In genomic region chr10:114694735-114695134, GRCh38 we compare ENCODE assay signal across 9 cellular contexts. TPM values are rescaled to one million over a fixed set of nuclear protein-coding genes. Genes with fewer than 3 reads are reported as not detected.
A peak's percentile ranks its signal among the peaks of the same experiment; 100 is the strongest.
DNase-seq lines count a peak whose midpoint lies in the region; ATAC-seq and TF ChIP-seq lines count a peak whose summit lies in the region.
"Had no signal": no experiment of that assay in that cellular context is flagged by ENCODE, and none has a peak within 500 bp of the region (broad histone marks: within the 10 kb centered on the region; RNA-seq: fewer than 3 reads in every experiment).

No MANE protein-coding gene starts in this region.

- in situ Hi-C loops in mammary epithelial cell (cut with MboI; ENCODE audit: low sequenced_read_pairs in 2 of 2) = loop anchor here (5.0 to 10.0 kb wide), 3 partner anchors 120 to 147 kb away; no protein-coding TSS in a partner anchor

- no peaks in the 10 kb centered on the region for H3K9me2 ChIP-seq in OCI-LY1 (ENCODE audit: low read depth, low read length)

- TF ChIP-seq CTCF in heart right ventricle (IDR thresholded peaks at IDR 0.05) = peak in 7 of 9 donors; percentile 32 to 58 (median 48)
- peak; percentile 74 for TF ChIP-seq CTCF in OCI-LY1 (IDR thresholded peaks at IDR 0.05; ENCODE audit: low read length)
- peak; percentile 52 to 66 for TF ChIP-seq CTCF in mammary epithelial cell (conservative IDR thresholded peaks at IDR 0.05 in 1 of 2, IDR thresholded peaks at IDR 0.05 in 1 of 2; ENCODE audit: extremely low read depth in 1 of 2, insufficient read depth in 1 of 2, low read depth in 1 of 2, low read length in 2 of 2)
- TF ChIP-seq CTCF in osteocyte (IDR thresholded peaks at IDR 0.05) = peak; percentile 64

- 66 to 69% methylated on average over 8 of the region's 8 CpGs for WGBS in heart right ventricle, 2 donors
- WGBS in mammary epithelial cell (ENCODE audit: low coverage, missing lambda C conversion rate) = 84% methylated on average over 8 of the region's 8 CpGs

- H3K36me3 Mint-ChIP-seq in osteocyte (ENCODE audit: unreplicated experiment) = peaks cover 2% of the 10 kb centered on the region
- H3K36me3 Mint-ChIP-seq: activated naive CD4-positive, alpha-beta T cell treated with anti-CD3 and anti-CD28 coated beads, Interleukin-2, amount 50 U/mL, for 24 hours had no signal

- CTCF ChIA-PET in mammary epithelial cell (lab: Charles Lee; ENCODE audit: low non-redundant PET) = no interaction called here

- DNase-seq in heart right ventricle (no peak), left cardiac atrium (no peak), mammary epithelial cell (no peak), osteocyte (ENCODE audit: extremely low spot score, unreplicated experiment) (no peak), NCI-H1417 treated with DMSO at 0.1 percent for 48 hours (lab: John Stamatoyannopoulos, UW) (no peak), C1 segment of cervical spinal cord (lab: John Stamatoyannopoulos, UW) (no peak)

- H3K9me3 Mint-ChIP-seq in osteocyte (ENCODE audit: unreplicated experiment) = no peaks in the 10 kb centered on the region
- H3K9me3 Mint-ChIP-seq: activated naive CD4-positive, alpha-beta T cell treated with anti-CD3 and anti-CD28 coated beads, Interleukin-2, amount 50 U/mL, for 24 hours had no signal

- H3K27ac ChIP-seq in heart right ventricle = peak overlapping the region in 5 of 10 donors; percentile 29 to 84 (median 77)
- no peak overlapping the region for H3K27ac ChIP-seq in OCI-LY1 (ENCODE audit: low read depth, low read length, poor library complexity, severe bottlenecking)
- no peak overlapping the region for H3K27ac ChIP-seq in mammary epithelial cell (ENCODE audit: insufficient read depth, low read depth, low read length)

- no TSS peak for BruUV-seq in mammary epithelial cell (replicated peaks; lab: Mats Ljungman, UMichigan)

- no peak overlapping the region for H3K4me2 ChIP-seq in OCI-LY1 (ENCODE audit: low read length)
- H3K4me2 ChIP-seq in mammary epithelial cell (ENCODE audit: insufficient read depth, low read depth, low read length) = no peak overlapping the region

- peaks cover 40% of the 10 kb centered on the region for H3K4me1 Mint-ChIP-seq in osteocyte (ENCODE audit: unreplicated experiment)

- H3K4me1 ChIP-seq in heart right ventricle = peaks cover 0 to 85% (median 49%) of the 10 kb centered on the region in 9 donors
- H3K4me1 ChIP-seq in OCI-LY1 (ENCODE audit: insufficient read depth, low read length, severe bottlenecking) = no peaks in the 10 kb centered on the region
- H3K4me1 ChIP-seq in mammary epithelial cell (ENCODE audit: insufficient read depth, low read length) = peaks cover 25% of the 10 kb centered on the region

- ATAC-seq in heart right ventricle (no peak), left cardiac atrium (no peak), GM18873 (IDR thresholded peaks at IDR 0.05; ENCODE audit: low FRiP score, unreplicated experiment) (no peak)

- no peaks in the 10 kb centered on the region for H3K27me3 Mint-ChIP-seq in osteocyte (ENCODE audit: unreplicated experiment)

- H3K79me2 ChIP-seq in OCI-LY1 (ENCODE audit: insufficient read depth, low read length) (no peaks in the 10 kb centered on the region), mammary epithelial cell (ENCODE audit: insufficient read depth, low read length) (no peaks in the 10 kb centered on the region)

- no peaks in the 10 kb centered on the region for H3F3A ChIP-seq in OCI-LY1 (ENCODE audit: insufficient read depth, low read length)

- intact Hi-C loops in heart right ventricle (cut with DNase I) = loop anchor here in 8 of 10 donors (5.0 to 10.0 kb wide), 7 partner anchors 42 to 227 kb away; no protein-coding TSS in a partner anchor
- intact Hi-C loops in left cardiac atrium (cut with DNase I) = loop anchor here (5.0 to 10.0 kb wide), 3 partner anchors 62 to 220 kb away; no protein-coding TSS in a partner anchor
- intact Hi-C loops in mammary epithelial cell (cut with micrococcal nuclease) = loop anchor here (2.0 to 5.0 kb wide), 4 partner anchors 64 to 392 kb away; no protein-coding TSS in a partner anchor

- no peak overlapping the region for H3K27ac Mint-ChIP-seq in osteocyte (ENCODE audit: unreplicated experiment)
- H3K27ac Mint-ChIP-seq: activated naive CD4-positive, alpha-beta T cell treated with anti-CD3 and anti-CD28 coated beads, Interleukin-2, amount 50 U/mL, for 24 hours had no signal

- H3K27me3 ChIP-seq in heart right ventricle (no peaks in the 10 kb centered on the region), OCI-LY1 (ENCODE audit: insufficient read depth, low read length) (no peaks in the 10 kb centered on the region), mammary epithelial cell (ENCODE audit: insufficient read depth, low read length) (no peaks in the 10 kb centered on the region)

- H2AFZ ChIP-seq in OCI-LY1 (ENCODE audit: low read length) (no peak overlapping the region), mammary epithelial cell (ENCODE audit: low read depth, low read length) (no peak overlapping the region)

- H3K4me3 ChIP-seq in heart right ventricle = no peak overlapping the region
- no peak overlapping the region for H3K4me3 ChIP-seq in OCI-LY1 (ENCODE audit: low read depth, low read length, poor library complexity, severe bottlenecking)
- H3K4me3 ChIP-seq in mammary epithelial cell (replicated peaks in 1 of 3; ENCODE audit: insufficient read depth in 1 of 3, low read depth in 2 of 3, low read length in 3 of 3) = no peak overlapping the region

- dilution Hi-C loops in mammary epithelial cell (cut with HindIII; ENCODE audit: low sequenced_read_pairs) = loop anchor here (5.0 to 10.0 kb wide), 4 partner anchors 42 to 140 kb away; no protein-coding TSS in a partner anchor

- no peaks in the 10 kb centered on the region for H3K36me3 ChIP-seq in heart right ventricle
- H3K36me3 ChIP-seq in OCI-LY1 (ENCODE audit: insufficient read depth, low read length) = no peaks in the 10 kb centered on the region
- no peaks in the 10 kb centered on the region for H3K36me3 ChIP-seq in mammary epithelial cell (ENCODE audit: insufficient read depth, low read length)

- H4K20me1 ChIP-seq in OCI-LY1 (ENCODE audit: insufficient read depth, low read length) = no peaks in the 10 kb centered on the region
- H4K20me1 ChIP-seq in mammary epithelial cell (ENCODE audit: insufficient read depth, low read length) = no peaks in the 10 kb centered on the region

- no peaks in the 10 kb centered on the region for H3K9me3 ChIP-seq in heart right ventricle
- H3K9me3 ChIP-seq in OCI-LY1 (ENCODE audit: low read length) = no peaks in the 10 kb centered on the region
- no peaks in the 10 kb centered on the region for H3K9me3 ChIP-seq in mammary epithelial cell (replicated peaks; ENCODE audit: insufficient read depth, low read length)

- no peak overlapping the region for H3K9ac ChIP-seq in OCI-LY1 (ENCODE audit: low read length)
- no peak overlapping the region for H3K9ac ChIP-seq in mammary epithelial cell (ENCODE audit: insufficient read depth, low read length)

- no peak overlapping the region for H3K4me3 Mint-ChIP-seq in osteocyte (ENCODE audit: unreplicated experiment)
- H3K4me3 Mint-ChIP-seq: activated naive CD4-positive, alpha-beta T cell treated with anti-CD3 and anti-CD28 coated beads, Interleukin-2, amount 50 U/mL, for 24 hours had no signal

RNA-seq across cellular contexts. Expression of gene ABLIM1, which starts 36.7 kb away (rescaled TPM):
- total RNA-seq in heart right ventricle (100 to 1,000 TPM; 522 to 816 (median 606) TPM), left cardiac atrium (100 to 1,000 TPM; 292 to 305 TPM), mammary epithelial cell (100 to 1,000 TPM in 1 of 2 donors, 10 to 100 TPM in 1; 99.9 to 164 TPM), osteocyte (39.0 and 43.3 TPM in 2 replicates)
- polyA plus RNA-seq in heart right ventricle (100 to 1,000 TPM; 119 to 363 TPM), mammary epithelial cell (75.0 TPM)
- polyA minus RNA-seq in mammary epithelial cell = 117 TPM
